In genomic region chr1:42340093-42340492, GRCh38 we compare ENCODE assay signal across 13 cellular contexts. TPM values are rescaled to one million over a fixed set of nuclear protein-coding genes. Genes with fewer than 3 reads are reported as not detected.
DNase-seq lines count a peak whose midpoint lies in the region; ATAC-seq, FAIRE-seq and TF ChIP-seq lines count a peak whose summit lies in the region.
"Had no signal": no experiment of that assay in that cellular context is flagged by ENCODE, and none has a peak within 500 bp of the region (broad histone marks: within the 10 kb centered on the region; RNA-seq: fewer than 3 reads in every experiment).

No MANE protein-coding gene starts in this region.

- H3K27ac ChIP-seq in left ventricle myocardium inferior (replicated peaks) = no peak overlapping the region
- H3K27ac ChIP-seq: BLaER1 treated with 17β-estradiol and CSF1 and Interleukin-3, amounts not matched to agents 10 nM and 100 nM; gastrocnemius medialis had no signal

- FAIRE-seq in RCC 7860 (lab: Jason Lieb, UNC) = peak; percentile 49
- peak; percentile 100 for FAIRE-seq in islet of Langerhans (lab: Jason Lieb, UNC)

- H3K4me3 Mint-ChIP-seq in stimulated activated effector memory CD8-positive, alpha-beta T cell treated with anti-CD3 and anti-CD28 coated beads, Interleukin-12 subunit alpha, Interleukin-12 subunit beta, amount 100 ng/mL, for 72 hours = no peak overlapping the region
- H3K4me3 Mint-ChIP-seq: activated B cell treated with CpG ODN at 0.5 μM for 24 hours; activated naive CD8-positive, alpha-beta T cell treated with anti-CD3 and anti-CD28 coated beads, Interleukin-2, amount 50 U/mL, for 24 hours; naive thymus-derived CD8-positive, alpha-beta T cell had no signal

- no peaks in the 10 kb centered on the region for H3K9me3 Mint-ChIP-seq in stimulated activated effector memory CD8-positive, alpha-beta T cell treated with anti-CD3 and anti-CD28 coated beads, Interleukin-12 subunit alpha, Interleukin-12 subunit beta, amount 100 ng/mL, for 72 hours
- H3K9me3 Mint-ChIP-seq: activated B cell treated with CpG ODN at 0.5 μM for 24 hours; activated naive CD8-positive, alpha-beta T cell treated with anti-CD3 and anti-CD28 coated beads, Interleukin-2, amount 50 U/mL, for 24 hours; naive thymus-derived CD8-positive, alpha-beta T cell had no signal

- no peak for TF ChIP-seq CTCF in left ventricle myocardium inferior (IDR thresholded peaks at IDR 0.05; ENCODE audit: borderline replicate concordance)

- H3K9me3 ChIP-seq in left ventricle myocardium inferior (replicated peaks) = no peaks in the 10 kb centered on the region
- H3K9me3 ChIP-seq: BLaER1 treated with 17β-estradiol and CSF1 and Interleukin-3, amounts not matched to agents 10 nM and 100 nM; gastrocnemius medialis had no signal

- peaks cover 17% of the 10 kb centered on the region for H3K4me1 Mint-ChIP-seq in stimulated activated effector memory CD8-positive, alpha-beta T cell treated with anti-CD3 and anti-CD28 coated beads, Interleukin-12 subunit alpha, Interleukin-12 subunit beta, amount 100 ng/mL, for 72 hours

- H3K27me3 ChIP-seq in left ventricle myocardium inferior (ENCODE audit: low read depth) = no peaks in the 10 kb centered on the region
- H3K27me3 ChIP-seq: BLaER1 treated with 17β-estradiol and CSF1 and Interleukin-3, amounts not matched to agents 10 nM and 100 nM; gastrocnemius medialis had no signal

- no peaks in the 10 kb centered on the region for H3K36me3 Mint-ChIP-seq in stimulated activated effector memory CD8-positive, alpha-beta T cell treated with anti-CD3 and anti-CD28 coated beads, Interleukin-12 subunit alpha, Interleukin-12 subunit beta, amount 100 ng/mL, for 72 hours

- ATAC-seq in stimulated activated effector memory CD8-positive, alpha-beta T cell treated with anti-CD3 and anti-CD28 coated beads, Interleukin-12 subunit alpha, Interleukin-12 subunit beta, amount 100 ng/mL, for 72 hours = no peak
- ATAC-seq in GM21360 (IDR thresholded peaks at IDR 0.05; ENCODE audit: unreplicated experiment) = no peak
- ATAC-seq: activated naive CD8-positive, alpha-beta T cell treated with anti-CD3 and anti-CD28 coated beads, Interleukin-2, amount 50 U/mL, for 24 hours; gastrocnemius medialis; naive thymus-derived CD8-positive, alpha-beta T cell had no signal

- H3K4me1 ChIP-seq in left ventricle myocardium inferior = peaks cover 19% of the 10 kb centered on the region

- H3K4me3 ChIP-seq in left ventricle myocardium inferior = no peak overlapping the region
- H3K4me3 ChIP-seq: BLaER1 treated with 17β-estradiol and CSF1 and Interleukin-3, amounts not matched to agents 10 nM and 100 nM; gastrocnemius medialis had no signal

- intact Hi-C loops in left ventricle myocardium inferior (cut with micrococcal nuclease) = no loop called here

- no peak overlapping the region for H3K27ac Mint-ChIP-seq in stimulated activated effector memory CD8-positive, alpha-beta T cell treated with anti-CD3 and anti-CD28 coated beads, Interleukin-12 subunit alpha, Interleukin-12 subunit beta, amount 100 ng/mL, for 72 hours
- H3K27ac Mint-ChIP-seq: activated B cell treated with CpG ODN at 0.5 μM for 24 hours; activated naive CD8-positive, alpha-beta T cell treated with anti-CD3 and anti-CD28 coated beads, Interleukin-2, amount 50 U/mL, for 24 hours had no signal

- peak; percentile 100 for DNase-seq in DMS153 treated with DMSO at 0.1 percent for 48 hours (lab: John Stamatoyannopoulos, UW; ENCODE audit: unreplicated experiment)
- peak; percentile 98 for DNase-seq in NCI-H1436 treated with DMSO at 0.1 percent for 48 hours (lab: John Stamatoyannopoulos, UW)
- DNase-seq in RCC 7860 (ENCODE audit: low spot score) = peak; percentile 26
- DNase-seq in stimulated activated effector memory CD8-positive, alpha-beta T cell treated with anti-CD3 and anti-CD28 coated beads, Interleukin-12 subunit alpha, Interleukin-12 subunit beta, amount 100 ng/mL, for 72 hours (ENCODE audit: low spot score in 2 of 2) = no peak
- no peak for DNase-seq in MV-4-11 (lab: John Stamatoyannopoulos, UW)
- DNase-seq in left ventricle myocardium inferior = no peak
- DNase-seq: activated B cell treated with CpG ODN at 0.5 μM for 24 hours; activated naive CD8-positive, alpha-beta T cell treated with anti-CD3 and anti-CD28 coated beads, Interleukin-2, amount 50 U/mL, for 24 hours; gastrocnemius medialis; naive thymus-derived CD8-positive, alpha-beta T cell had no signal

- no peaks in the 10 kb centered on the region for H3K36me3 ChIP-seq in left ventricle myocardium inferior
- H3K36me3 ChIP-seq: BLaER1 treated with 17β-estradiol and CSF1 and Interleukin-3, amounts not matched to agents 10 nM and 100 nM; gastrocnemius medialis had no signal

RNA-seq across cellular contexts. Expression of gene FOXJ3, which starts 5.1 kb away (rescaled TPM):
- total RNA-seq in left ventricle myocardium inferior = 40.7 TPM

RNA-seq across cellular contexts. Expression of gene RIMKLA, which starts 40.5 kb away (rescaled TPM):
- total RNA-seq in left ventricle myocardium inferior = 10.2 TPM

Comparison
In these comparisons a context has a peak if more than half of its experiments do, and no peak if none do; other contexts are left out.
1. DNase-seq: peak in DMS153 treated with DMSO at 0.1 percent for 48 hours (single experiment), NCI-H1436 treated with DMSO at 0.1 percent for 48 hours (single experiment) and RCC 7860 (single experiment); none in stimulated activated effector memory CD8-positive, alpha-beta T cell treated with anti-CD3 and anti-CD28 coated beads, Interleukin-12 subunit alpha, Interleukin-12 subunit beta, amount 100 ng/mL, for 72 hours (0 of 2), MV-4-11 (single experiment) and left ventricle myocardium inferior (single experiment).